ENCODE assay signal across 14 cellular contexts in the genomic region with DNA sequence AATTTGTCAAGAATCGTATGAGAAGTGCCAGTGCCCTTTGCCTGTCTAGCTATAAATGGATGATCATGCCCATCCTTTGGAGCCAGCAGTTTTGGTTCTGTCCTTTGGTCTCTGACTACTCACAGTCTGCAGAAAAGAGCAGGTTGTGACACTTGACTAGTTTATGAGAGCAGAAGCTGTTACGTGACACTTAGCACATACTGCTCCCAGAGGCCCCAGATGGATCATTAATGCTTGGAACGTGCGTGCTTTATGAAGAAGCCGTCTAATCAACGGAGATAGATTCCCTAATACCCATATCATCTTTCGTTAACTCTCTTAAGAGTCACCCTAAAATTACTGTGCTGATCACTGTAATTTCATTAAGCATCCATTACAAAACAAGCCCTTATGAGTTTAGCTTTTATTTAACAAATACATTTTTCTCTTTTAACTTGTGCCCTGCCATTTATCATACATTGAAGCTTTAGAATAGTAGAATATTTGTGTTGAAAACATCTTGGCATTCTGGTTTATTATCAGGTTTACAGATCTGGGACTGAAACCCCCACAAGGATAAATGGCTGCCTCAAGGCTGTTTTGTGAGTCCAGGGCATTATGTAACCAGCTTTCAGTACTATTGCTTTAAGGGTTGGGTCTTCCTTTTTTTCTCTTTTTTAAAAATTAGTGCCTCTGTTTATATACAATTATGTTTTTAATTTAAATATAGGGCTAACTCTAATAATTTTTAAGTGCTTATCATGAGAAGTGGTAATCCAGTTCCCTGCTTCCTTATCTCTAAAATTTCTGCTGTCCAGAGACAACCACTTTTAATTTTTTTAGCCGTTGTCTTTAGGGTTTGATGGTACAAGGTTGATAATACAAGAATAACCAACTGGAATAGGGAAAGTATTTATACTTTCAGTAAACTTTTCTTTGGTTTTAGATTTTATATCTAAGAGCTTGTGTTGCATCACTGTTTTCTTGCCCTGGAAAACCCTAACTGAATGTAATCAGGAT. TPM values are rescaled to one million over a fixed set of nuclear protein-coding genes. Genes with fewer than 3 reads are reported as not detected.
A peak's percentile ranks its signal among the peaks of the same experiment; 100 is the strongest.
DNase-seq lines count a peak whose midpoint lies in the region; ATAC-seq and TF ChIP-seq lines count a peak whose summit lies in the region.
"Had no signal": no experiment of that assay in that cellular context is flagged by ENCODE, and none has a peak within 500 bp of the region (broad histone marks: within the 10 kb centered on the region; RNA-seq: fewer than 3 reads in every experiment).

No MANE protein-coding gene starts in this region.

- H3K27me3 ChIP-seq in naive thymus-derived CD4-positive, alpha-beta T cell (ENCODE audit: control insufficient read depth in 2 of 2, insufficient read depth in 2 of 2, low read length in 2 of 2), result no peaks in the 10 kb centered on the region
- H3K27me3 ChIP-seq in foreskin keratinocyte, result no peaks in the 10 kb centered on the region
- H3K27me3 ChIP-seq: breast epithelium had no signal

- intact Hi-C loops in naive thymus-derived CD4-positive, alpha-beta T cell (cut with micrococcal nuclease), result no loop called here

- no peaks in the 10 kb centered on the region for H3K27me3 Mint-ChIP-seq in T-helper 2 cell treated with Interferon-gamma antibody and Interleukin-4, amounts not matched to agents 5 μg/mL and 100 μg/mL, for 36 hours (ENCODE audit: low read depth)
- H3K27me3 Mint-ChIP-seq in naive thymus-derived CD4-positive, alpha-beta T cell, result no peaks in the 10 kb centered on the region
- H3K27me3 Mint-ChIP-seq in naive thymus-derived CD8-positive, alpha-beta T cell, result no peaks in the 10 kb centered on the region
- H3K27me3 Mint-ChIP-seq: CD4-positive, alpha-beta memory T cell; stimulated activated memory B cell treated with anti-CD40 and anti-IgM and Interleukin-4, amounts not matched to agents 10 μg/mL and 1 μg/mL and 100 μg/mL, for 72 hours had no signal

- peak overlapping the region; percentile 67 for H3K27ac Mint-ChIP-seq in T-helper 2 cell treated with Interferon-gamma antibody and Interleukin-4, amounts not matched to agents 5 μg/mL and 100 μg/mL, for 36 hours
- H3K27ac Mint-ChIP-seq in naive thymus-derived CD4-positive, alpha-beta T cell, result peak overlapping the region in 6 of 9 donors; percentile 15 to 88 (median 45)
- peak overlapping the region in 2 of 10 donors; percentile 57 to 71 for H3K27ac Mint-ChIP-seq in naive thymus-derived CD8-positive, alpha-beta T cell
- H3K27ac Mint-ChIP-seq: activated naive CD4-positive, alpha-beta T cell treated with anti-CD3 and anti-CD28 coated beads for 36 hours; stimulated activated memory B cell treated with anti-CD40 and anti-IgM and Interleukin-4, amounts not matched to agents 10 μg/mL and 1 μg/mL and 100 μg/mL, for 72 hours had no signal

- no peaks in the 10 kb centered on the region for H3K9me3 ChIP-seq in naive thymus-derived CD4-positive, alpha-beta T cell (ENCODE audit: control insufficient read depth in 2 of 3, low read length in 3 of 3)
- H3K9me3 ChIP-seq: breast epithelium had no signal

- POLR2A ChIA-PET in naive thymus-derived CD4-positive, alpha-beta T cell (lab: Charles Lee), result no interaction called here
- POLR2A ChIA-PET in naive thymus-derived CD8-positive, alpha-beta T cell (lab: Charles Lee), result no interaction called here

- DNase-seq in T-helper 2 cell treated with Interferon-gamma antibody and Interleukin-4, amounts not matched to agents 5 μg/mL and 100 μg/mL, for 36 hours (ENCODE audit: low spot score), result no peak
- DNase-seq in T-helper 2 cell, result no peak
- peak; percentile 4 to 89 (median 51) for DNase-seq in NCI-H1417 (lab: John Stamatoyannopoulos, UW)
- peak; percentile 89 for DNase-seq in SK-N-DZ (ENCODE audit: low spot score)
- no peak for DNase-seq in naive thymus-derived CD4-positive, alpha-beta T cell
- no peak for DNase-seq in foreskin keratinocyte
- no peak for DNase-seq in naive thymus-derived CD8-positive, alpha-beta T cell
- DNase-seq: activated naive CD4-positive, alpha-beta T cell treated with anti-CD3 and anti-CD28 coated beads for 36 hours; NCI-H446 had no signal

- TF ChIP-seq CTCF in foreskin keratinocyte (conservative IDR thresholded peaks at IDR 0.05), result no peak

- H3K36me3 ChIP-seq in naive thymus-derived CD4-positive, alpha-beta T cell (ENCODE audit: control insufficient read depth in 2 of 3, insufficient read depth in 3 of 3, low read length in 3 of 3), result peaks cover 0 to 5% (median 0%) of the 10 kb centered on the region in 3 experiments
- H3K36me3 ChIP-seq: breast epithelium had no signal

- H3K4me3 Mint-ChIP-seq in T-helper 2 cell treated with Interferon-gamma antibody and Interleukin-4, amounts not matched to agents 5 μg/mL and 100 μg/mL, for 36 hours, result peak overlapping the region; percentile 62
- H3K4me3 Mint-ChIP-seq in naive thymus-derived CD4-positive, alpha-beta T cell, result peak overlapping the region in 3 of 10 donors; percentile 21 to 59 (median 43)
- H3K4me3 Mint-ChIP-seq in naive thymus-derived CD8-positive, alpha-beta T cell, result no peak overlapping the region
- H3K4me3 Mint-ChIP-seq: activated naive CD4-positive, alpha-beta T cell treated with anti-CD3 and anti-CD28 coated beads for 36 hours; nephron; stimulated activated memory B cell treated with anti-CD40 and anti-IgM and Interleukin-4, amounts not matched to agents 10 μg/mL and 1 μg/mL and 100 μg/mL, for 72 hours had no signal

- H3K36me3 Mint-ChIP-seq in T-helper 2 cell treated with Interferon-gamma antibody and Interleukin-4, amounts not matched to agents 5 μg/mL and 100 μg/mL, for 36 hours (ENCODE audit: low read depth), result peaks cover 22% of the 10 kb centered on the region
- H3K36me3 Mint-ChIP-seq in naive thymus-derived CD4-positive, alpha-beta T cell, result peaks cover 0 to 29% (median 22%) of the 10 kb centered on the region in 5 donors
- H3K36me3 Mint-ChIP-seq in naive thymus-derived CD8-positive, alpha-beta T cell, result peaks cover 0 to 54% (median 18%) of the 10 kb centered on the region in 3 donors

- ATAC-seq in naive thymus-derived CD4-positive, alpha-beta T cell, result no peak
- ATAC-seq in foreskin keratinocyte (no peak), HG03139 (IDR thresholded peaks at IDR 0.05; ENCODE audit: unreplicated experiment) (no peak)
- no peak for ATAC-seq in naive thymus-derived CD8-positive, alpha-beta T cell
- ATAC-seq: stimulated activated memory B cell treated with anti-CD40 and anti-IgM and Interleukin-4, amounts not matched to agents 10 μg/mL and 1 μg/mL and 100 μg/mL, for 72 hours had no signal

- no peak overlapping the region for H3K27ac ChIP-seq in naive thymus-derived CD4-positive, alpha-beta T cell (ENCODE audit: low read depth, low read length)
- no peak overlapping the region for H3K27ac ChIP-seq in foreskin keratinocyte
- H3K27ac ChIP-seq: breast epithelium had no signal

- H3K4me1 Mint-ChIP-seq in T-helper 2 cell treated with Interferon-gamma antibody and Interleukin-4, amounts not matched to agents 5 μg/mL and 100 μg/mL, for 36 hours (ENCODE audit: low read depth), result peaks cover 33% of the 10 kb centered on the region
- peaks cover 14 to 43% (median 38%) of the 10 kb centered on the region in 7 donors for H3K4me1 Mint-ChIP-seq in naive thymus-derived CD4-positive, alpha-beta T cell
- H3K4me1 Mint-ChIP-seq in naive thymus-derived CD8-positive, alpha-beta T cell, result peaks cover 6 to 29% (median 27%) of the 10 kb centered on the region in 4 donors
- H3K4me1 Mint-ChIP-seq: nephron; stimulated activated memory B cell treated with anti-CD40 and anti-IgM and Interleukin-4, amounts not matched to agents 10 μg/mL and 1 μg/mL and 100 μg/mL, for 72 hours had no signal

- H3K9me3 Mint-ChIP-seq in T-helper 2 cell treated with Interferon-gamma antibody and Interleukin-4, amounts not matched to agents 5 μg/mL and 100 μg/mL, for 36 hours, result no peaks in the 10 kb centered on the region
- no peaks in the 10 kb centered on the region for H3K9me3 Mint-ChIP-seq in naive thymus-derived CD4-positive, alpha-beta T cell
- no peaks in the 10 kb centered on the region for H3K9me3 Mint-ChIP-seq in naive thymus-derived CD8-positive, alpha-beta T cell
- H3K9me3 Mint-ChIP-seq: activated naive CD4-positive, alpha-beta T cell treated with anti-CD3 and anti-CD28 coated beads for 36 hours; CD4-positive, alpha-beta memory T cell; stimulated activated memory B cell treated with anti-CD40 and anti-IgM and Interleukin-4, amounts not matched to agents 10 μg/mL and 1 μg/mL and 100 μg/mL, for 72 hours had no signal

- H3K4me3 ChIP-seq in naive thymus-derived CD4-positive, alpha-beta T cell (ENCODE audit: low read length), result no peak overlapping the region
- H3K4me3 ChIP-seq: breast epithelium had no signal

- CTCF ChIA-PET in naive thymus-derived CD4-positive, alpha-beta T cell (lab: Charles Lee), result interaction anchor here (0.6 kb wide), 1 partner anchor 303 kb away, joined by 3 read pairs; no protein-coding TSS in a partner anchor

- peaks cover 4 to 14% of the 10 kb centered on the region in 2 donors for H3K4me1 ChIP-seq in naive thymus-derived CD4-positive, alpha-beta T cell (ENCODE audit: control insufficient read depth in 2 of 2, insufficient read depth in 2 of 2, low read length in 2 of 2)
- H3K4me1 ChIP-seq in foreskin keratinocyte, result no peaks in the 10 kb centered on the region
- H3K4me1 ChIP-seq: breast epithelium had no signal

RNA-seq across cellular contexts. Expression of a gene that starts 46.9 kb away (rescaled TPM):
- polyA plus RNA-seq in SK-N-DZ (2014; cell fraction: cytosol; rRNA removed), result 8.7 and 11.8 TPM in 2 replicates
- 4.8 and 7.8 TPM in 2 replicates for polyA plus RNA-seq in SK-N-DZ (2014; cell fraction: nucleus; rRNA removed)
- 10 to 100 TPM; 22.5 to 43.7 (median 33.4) TPM for total RNA-seq in naive thymus-derived CD4-positive, alpha-beta T cell
- 100 to 1,000 TPM in 1 of 2 donors, 10 to 100 TPM in 1; 79.5 to 127 TPM for polyA plus RNA-seq in naive thymus-derived CD4-positive, alpha-beta T cell
- total RNA-seq in foreskin keratinocyte, result 0.25 and 0.44 TPM in 2 replicates
- 0.19 and 0.32 TPM in 2 replicates for polyA plus RNA-seq in foreskin keratinocyte
- total RNA-seq in naive thymus-derived CD8-positive, alpha-beta T cell, result 10 to 100 TPM; 29.2 to 34.6 TPM
- polyA plus RNA-seq in naive thymus-derived CD8-positive, alpha-beta T cell, result 100 to 1,000 TPM in 1 of 3 donors, 10 to 100 TPM in 2; 58.7 to 105 (median 80.7) TPM

Comparison
In these comparisons a context has a peak if more than half of its experiments do, and no peak if none do; other contexts are left out.
1. DNase-seq: peak in NCI-H1417 (3 of 3) and SK-N-DZ (single experiment); none in T-helper 2 cell treated with Interferon-gamma antibody and Interleukin-4, amounts not matched to agents 5 μg/mL and 100 μg/mL, for 36 hours (single experiment), T-helper 2 cell (0 of 5), naive thymus-derived CD4-positive, alpha-beta T cell (0 of 9), foreskin keratinocyte (0 of 2) and naive thymus-derived CD8-positive, alpha-beta T cell (0 of 10).
2. RNA of a gene that starts 46.9 kb away (total RNA-seq): 29.2 to 34.6 TPM in naive thymus-derived CD8-positive, alpha-beta T cell and 22.5 to 43.7 TPM in naive thymus-derived CD4-positive, alpha-beta T cell; 0.25 to 0.44 TPM in foreskin keratinocyte; every median in the first group is over 10 times any median in the second.